7 cellular contexts compared by ENCODE assay signal in genomic region chr9:36160121-36160520, GRCh38. TPM values are rescaled to one million over a fixed set of nuclear protein-coding genes. Genes with fewer than 3 reads are reported as not detected.
"Had no signal": no experiment of that assay in that cellular context is flagged by ENCODE, and none has a peak within 500 bp of the region (broad histone marks: within the 10 kb centered on the region; RNA-seq: fewer than 3 reads in every experiment).

No MANE protein-coding gene starts in this region.

RNA-seq across cellular contexts. Expression of gene CCIN, which starts 9.1 kb away (rescaled TPM):
- total RNA-seq: activated B cell treated with CpG ODN at 0.5 μM for 24 hours; activated CD4-positive, alpha-beta T cell treated with anti-CD3 and anti-CD28 coated beads, Interleukin-2, amount 10 ng/mL, durations not matched to agents 24 days and 14 days; activated T-helper 1 cell treated with anti-CD3 and anti-CD28 coated beads, Interleukin-12 subunit alpha, Interleukin-12 subunit beta, Interleukin-2, Interleukin-4 antibody, amounts not matched to agents 30 ng/mL and 10 ng/mL and 1 ng/mL, durations not matched to agents 14 hours and 24 hours and 36 hours; HepG2; NCI-H460; PC-9; SK-MEL-5 had no signal
- polyA plus RNA-seq: HepG2 had no signal
